13 cellular contexts compared by ENCODE assay signal in genomic region chr4:98341309-98341708, GRCh38.
DNase-seq lines count a peak whose midpoint lies in the region; ATAC-seq and TF ChIP-seq lines count a peak whose summit lies in the region.
"Had no signal": no experiment of that assay in that cellular context is flagged by ENCODE, and none has a peak within 500 bp of the region (broad histone marks: within the 10 kb centered on the region; RNA-seq: fewer than 3 reads in every experiment).

No MANE protein-coding gene starts in this region.

- TF ChIP-seq CTCF in chondrocyte (IDR thresholded peaks at IDR 0.05) (peak; percentile 28), nephron progenitor cell (IDR thresholded peaks at IDR 0.05) (no peak), prostate gland (IDR thresholded peaks at IDR 0.05) (no peak)

- H3K27ac ChIP-seq in prostate gland = no peak overlapping the region

- ATAC-seq in HG03139 (IDR thresholded peaks at IDR 0.05; ENCODE audit: unreplicated experiment) (no peak), HG02610 (IDR thresholded peaks at IDR 0.05; ENCODE audit: unreplicated experiment) (no peak)

- H3K9me3 Mint-ChIP-seq in chondrocyte (ENCODE audit: low read depth) (no peaks in the 10 kb centered on the region), nephron progenitor cell (no peaks in the 10 kb centered on the region)

- H3K4me3 Mint-ChIP-seq in chondrocyte (ENCODE audit: unreplicated experiment) (no peak overlapping the region), nephron progenitor cell (no peak overlapping the region)
- H3K4me3 Mint-ChIP-seq: activated CD4-positive, alpha-beta memory T cell treated with anti-CD3 and anti-CD28 coated beads for 36 hours had no signal

- no peaks in the 10 kb centered on the region for H3K9me3 ChIP-seq in prostate gland

- WGBS in prostate gland = 82% methylated on average over 2 of the region's 2 CpGs

- intact Hi-C loops in prostate gland (cut with DNase I) = no loop called here

- peak; percentile 43 for DNase-seq in D341Med (ENCODE audit: low spot score)
- DNase-seq in NCI-H446 (lab: John Stamatoyannopoulos, UW) = peak; percentile 27 to 63
- DNase-seq in chondrocyte (ENCODE audit: low spot score) = no peak
- no peak for DNase-seq in nephron progenitor cell
- no peak for DNase-seq in prostate gland (ENCODE audit: low spot score)
- no peak for DNase-seq in GOT3 (lab: John Stamatoyannopoulos, UW)
- DNase-seq: activated CD4-positive, alpha-beta memory T cell treated with anti-CD3 and anti-CD28 coated beads for 36 hours; activated naive CD4-positive, alpha-beta T cell treated with Interleukin-2 at 50 U/mL for 16 hours; COR-L47; NCI-H1417; small intestine had no signal

- no peak overlapping the region for H3K4me3 ChIP-seq in prostate gland

- H3K27me3 ChIP-seq in prostate gland (replicated peaks; ENCODE audit: insufficient read depth) = no peaks in the 10 kb centered on the region

- H3K36me3 ChIP-seq in prostate gland = no peaks in the 10 kb centered on the region

- H3K27me3 Mint-ChIP-seq in chondrocyte (ENCODE audit: low read depth) = no peaks in the 10 kb centered on the region
- H3K27me3 Mint-ChIP-seq in nephron progenitor cell (ENCODE audit: low read depth, poor library complexity) = no peaks in the 10 kb centered on the region
- H3K27me3 Mint-ChIP-seq: activated CD4-positive, alpha-beta memory T cell treated with anti-CD3 and anti-CD28 coated beads for 36 hours had no signal

- H3K36me3 Mint-ChIP-seq in chondrocyte (ENCODE audit: low read depth) (no peaks in the 10 kb centered on the region), nephron progenitor cell (ENCODE audit: low read depth) (peaks cover 4% of the 10 kb centered on the region)

- TF ChIP-seq POLR2A in prostate gland (IDR thresholded peaks at IDR 0.05) = no peak

- H3K4me1 ChIP-seq in prostate gland (replicated peaks) = no peaks in the 10 kb centered on the region

- H3K27ac Mint-ChIP-seq in chondrocyte (ENCODE audit: unreplicated experiment) (peak overlapping the region; percentile 50), nephron progenitor cell (peak overlapping the region; percentile 24)
- H3K27ac Mint-ChIP-seq: activated CD4-positive, alpha-beta memory T cell treated with anti-CD3 and anti-CD28 coated beads for 36 hours had no signal

- H3K4me1 Mint-ChIP-seq in chondrocyte (ENCODE audit: low read depth) = peaks cover 27% of the 10 kb centered on the region
- no peaks in the 10 kb centered on the region for H3K4me1 Mint-ChIP-seq in nephron progenitor cell

Comparison
In these comparisons a context has a peak if more than half of its experiments do, and no peak if none do; other contexts are left out.
1. DNase-seq: peak in D341Med (single experiment) and NCI-H446 (2 of 2); none in chondrocyte (single experiment), nephron progenitor cell (single experiment), prostate gland (single experiment) and GOT3 (single experiment).